1 cellular context compared by ENCODE assay signal in the genomic region with DNA sequence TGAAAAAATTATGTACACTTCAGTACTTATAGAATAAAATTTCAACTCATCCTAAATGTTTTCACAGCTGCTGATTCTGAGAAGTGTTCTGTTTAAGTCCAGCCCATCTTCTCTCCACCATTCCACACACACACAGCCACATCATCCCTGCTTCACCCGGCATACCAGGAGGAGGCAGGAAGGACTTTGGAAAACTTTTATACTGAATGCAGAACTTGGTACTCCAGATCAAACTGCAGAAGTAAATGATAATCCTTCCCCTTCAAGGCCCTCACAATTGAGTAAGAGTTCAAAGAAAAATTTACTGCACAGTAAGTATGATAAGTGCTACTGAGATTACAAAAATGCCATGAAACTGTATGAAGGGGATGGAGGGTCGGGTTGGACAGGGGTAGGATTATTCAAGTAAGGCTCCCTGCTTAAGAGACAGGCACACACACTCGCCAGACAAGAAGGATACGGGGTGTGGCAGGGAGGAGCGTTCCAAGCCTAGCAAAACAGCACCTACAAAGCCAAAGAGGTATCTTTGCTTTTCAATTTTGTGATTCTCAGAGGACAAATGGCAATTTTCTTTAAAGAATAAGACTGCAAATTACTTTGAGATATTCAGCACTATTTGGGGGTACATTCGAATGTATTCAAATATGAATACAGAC.
TF ChIP-seq lines count a peak whose summit lies in the region.

No MANE protein-coding gene starts in this region.

TF ChIP-seq in IMR-90, 13 proteins besides CTCF, POLR2A, EP300 and RAD21 (continued from another document):
- TF ChIP-seq ELK1 (IDR thresholded peaks at IDR 0.05; ENCODE audit: borderline replicate concordance, low read depth, low read length), result no peak
